In the genomic region with DNA sequence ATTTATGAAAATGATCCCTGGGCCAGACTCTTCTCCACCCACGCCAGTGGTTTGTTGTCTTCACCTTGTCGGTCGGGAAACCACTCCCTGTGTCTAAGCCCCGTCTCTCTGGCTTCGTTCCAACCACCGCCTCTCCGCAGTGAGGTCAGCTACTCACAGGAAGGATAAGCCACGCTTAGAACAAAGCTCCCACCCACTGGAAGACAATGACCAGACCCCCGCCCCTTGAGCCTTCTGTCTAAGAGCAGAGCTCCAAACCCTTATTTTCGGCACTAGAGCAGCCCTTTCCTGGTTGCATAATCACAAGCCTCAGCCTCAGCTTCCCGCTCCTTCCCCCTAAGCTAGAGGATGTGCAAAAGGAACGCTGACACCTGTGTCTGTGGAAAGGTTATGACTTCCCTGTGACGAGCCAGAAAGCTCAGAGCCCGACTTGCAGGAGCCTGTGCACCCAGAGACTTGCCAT, we compare ENCODE assay signal across 9 cellular contexts.
DNase-seq lines count a peak whose midpoint lies in the region; ATAC-seq and TF ChIP-seq lines count a peak whose summit lies in the region.
"Had no signal": no experiment of that assay in that cellular context is flagged by ENCODE, and none has a peak within 500 bp of the region (broad histone marks: within the 10 kb centered on the region; RNA-seq: fewer than 3 reads in every experiment).

No MANE protein-coding gene starts in this region.

- H3K36me3 ChIP-seq in aorta (ENCODE audit: control insufficient read depth in 1 of 2, insufficient read depth in 2 of 2, low read length in 1 of 2) = no peaks in the 10 kb centered on the region

- peak; percentile 70 for DNase-seq in Ammon's horn (ENCODE audit: low spot score)
- peak; percentile 22 to 30 for DNase-seq in HL-60 (ENCODE audit: low read depth in 1 of 2, low spot score in 1 of 2)
- DNase-seq in activated CD8-positive, alpha-beta memory T cell treated with anti-CD3 and anti-CD28 coated beads for 1 hour (ENCODE audit: extremely low read depth in 1 of 2, low read depth in 1 of 2) = peak; percentile 12 to 44
- peak; percentile 90 for DNase-seq in epithelial cell of esophagus (ENCODE audit: low read depth)
- peak; percentile 33 for DNase-seq in pulmonary artery endothelial cell (ENCODE audit: low read depth, low spot score)
- DNase-seq in aorta = peak; percentile 78 to 82
- no peak for DNase-seq in DMS114 treated with DMSO at 0.1 percent for 48 hours (lab: John Stamatoyannopoulos, UW; ENCODE audit: unreplicated experiment)

- H3K27ac ChIP-seq in HL-60 (replicated peaks) (no peak overlapping the region), aorta (ENCODE audit: low read depth in 1 of 2, low read length in 2 of 2) (no peak overlapping the region)
- H3K27ac ChIP-seq: SK-N-MC had no signal

- intact Hi-C loops in aorta (cut with DNase I) = loop anchor here (5.0 to 10.0 kb wide), 2 partner anchors 114 to 116 kb away; a partner anchor contains a TSS

- 81 to 82% methylated on average over 14 of the region's 14 CpGs for WGBS in aorta, 2 donors

- H3K27me3 ChIP-seq in HL-60 (ENCODE audit: insufficient read depth, poor library complexity, severe bottlenecking) (no peaks in the 10 kb centered on the region), aorta (ENCODE audit: control insufficient read depth in 1 of 2, insufficient read depth in 2 of 2, low read length in 1 of 2) (no peaks in the 10 kb centered on the region)

- ATAC-seq in aorta (ENCODE audit: low FRiP score) (no peak), GM19324 (IDR thresholded peaks at IDR 0.05; ENCODE audit: low FRiP score, unreplicated experiment) (no peak)

- peaks cover 0 to 8% of the 10 kb centered on the region in 2 donors for H3K4me1 ChIP-seq in aorta (ENCODE audit: control insufficient read depth in 1 of 2, insufficient read depth in 2 of 2, low read length in 2 of 2)

- no peak for TF ChIP-seq CTCF in HL-60 (IDR thresholded peaks at IDR 0.05; ENCODE audit: insufficient read depth, low read length)
- no peak for TF ChIP-seq CTCF in epithelial cell of esophagus (IDR thresholded peaks at IDR 0.05; ENCODE audit: insufficient read depth, low read depth, low read length, missing control alignments)

- H3K4me3 ChIP-seq in HL-60 (replicated peaks; ENCODE audit: insufficient read depth, low read length) (no peak overlapping the region), epithelial cell of esophagus (ENCODE audit: low read length) (no peak overlapping the region), aorta (ENCODE audit: low read length in 2 of 2) (no peak overlapping the region)
- H3K4me3 ChIP-seq: SK-N-MC had no signal

- no peaks in the 10 kb centered on the region for H3K9me3 ChIP-seq in aorta (ENCODE audit: control insufficient read depth, low read length)
